Comparison of ENCODE assay signal across 12 cellular contexts in genomic region chr20:62920039-62920645, GRCh38. TPM values are rescaled to one million over a fixed set of nuclear protein-coding genes. Genes with fewer than 3 reads are reported as not detected.
A peak's percentile ranks its signal among the peaks of the same experiment; 100 is the strongest.
DNase-seq lines count a peak whose midpoint lies in the region; ATAC-seq and TF ChIP-seq lines count a peak whose summit lies in the region.
"Had no signal": no experiment of that assay in that cellular context is flagged by ENCODE, and none has a peak within 500 bp of the region (broad histone marks: within the 10 kb centered on the region; RNA-seq: fewer than 3 reads in every experiment).

No MANE protein-coding gene starts in this region.

- no peak for ATAC-seq in activated CD8-positive, alpha-beta memory T cell treated with anti-CD3 and anti-CD28 coated beads, Interleukin-2, amount 10 ng/mL, durations not matched to agents 7 days and 5 days
- ATAC-seq in HG03378 (IDR thresholded peaks at IDR 0.05; ENCODE audit: unreplicated experiment) (no peak), HG03460 (IDR thresholded peaks at IDR 0.05; ENCODE audit: unreplicated experiment) (no peak)
- ATAC-seq: activated CD4-positive, CD25-positive, alpha-beta regulatory T cell treated with anti-CD3 and anti-CD28 coated beads, Interleukin-2, amount 50 U/mL, for 24 hours; left ventricle myocardium superior had no signal

- H3K4me1 Mint-ChIP-seq in activated CD8-positive, alpha-beta memory T cell treated with anti-CD3 and anti-CD28 coated beads, Interleukin-2, amount 10 ng/mL, durations not matched to agents 7 days and 5 days: peaks cover 84% of the 10 kb centered on the region
- H3K4me1 Mint-ChIP-seq in progenitor cell of endocrine pancreas (ENCODE audit: low read depth): peaks cover 55% of the 10 kb centered on the region

- H3K36me3 Mint-ChIP-seq in activated CD8-positive, alpha-beta memory T cell treated with anti-CD3 and anti-CD28 coated beads, Interleukin-2, amount 10 ng/mL, durations not matched to agents 7 days and 5 days: peaks cover 14% of the 10 kb centered on the region
- H3K36me3 Mint-ChIP-seq in progenitor cell of endocrine pancreas (ENCODE audit: insufficient read depth): no peaks in the 10 kb centered on the region

- CTCF ChIA-PET in activated CD8-positive, alpha-beta memory T cell treated with anti-CD3 and anti-CD28 coated beads, Interleukin-2, amount 10 ng/mL, durations not matched to agents 7 days and 5 days (lab: Charles Lee): interaction anchor here (0.7 to 18.3 kb wide), 9 partner anchors 8 to 183 kb away, joined by 3 to 268 read pairs (median 3); partner anchors contain the start of genes GID8, SLC17A9 and TCFL5

- H3K9me3 Mint-ChIP-seq in activated CD8-positive, alpha-beta memory T cell treated with anti-CD3 and anti-CD28 coated beads, Interleukin-2, amount 10 ng/mL, durations not matched to agents 7 days and 5 days (ENCODE audit: low read depth): no peaks in the 10 kb centered on the region
- H3K9me3 Mint-ChIP-seq in progenitor cell of endocrine pancreas (ENCODE audit: low read depth): no peaks in the 10 kb centered on the region

- H3K27ac Mint-ChIP-seq in activated CD8-positive, alpha-beta memory T cell treated with anti-CD3 and anti-CD28 coated beads, Interleukin-2, amount 10 ng/mL, durations not matched to agents 7 days and 5 days: peak overlapping the region; percentile 93
- peak overlapping the region; percentile 56 for H3K27ac Mint-ChIP-seq in progenitor cell of endocrine pancreas

- H3K27ac ChIP-seq in SK-N-MC: no peak overlapping the region
- peak overlapping the region; percentile 58 for H3K27ac ChIP-seq in effector memory CD4-positive, alpha-beta T cell (ENCODE audit: insufficient read depth, low read length, poor library complexity, severe bottlenecking)
- H3K27ac ChIP-seq: testis had no signal

- H3K9me3 ChIP-seq in SK-N-MC (ENCODE audit: low read depth, low read length): no peaks in the 10 kb centered on the region
- no peaks in the 10 kb centered on the region for H3K9me3 ChIP-seq in effector memory CD4-positive, alpha-beta T cell (ENCODE audit: control insufficient read depth, low read length)
- H3K9me3 ChIP-seq: testis had no signal

- peaks cover 81% of the 10 kb centered on the region for H3K4me1 ChIP-seq in effector memory CD4-positive, alpha-beta T cell (ENCODE audit: control insufficient read depth, insufficient read depth, low read length, poor library complexity, severe bottlenecking)

- H3K9ac ChIP-seq in SK-N-MC (ENCODE audit: insufficient read length): no peak overlapping the region

- peak overlapping the region; percentile 74 for H3K4me3 Mint-ChIP-seq in activated CD8-positive, alpha-beta memory T cell treated with anti-CD3 and anti-CD28 coated beads, Interleukin-2, amount 10 ng/mL, durations not matched to agents 7 days and 5 days
- H3K4me3 Mint-ChIP-seq in progenitor cell of endocrine pancreas (ENCODE audit: low read depth): no peak overlapping the region

- no peaks in the 10 kb centered on the region for H3K36me3 ChIP-seq in SK-N-MC (ENCODE audit: insufficient read depth, low read length)
- H3K36me3 ChIP-seq in effector memory CD4-positive, alpha-beta T cell (ENCODE audit: control insufficient read depth, insufficient read depth, low read length): no peaks in the 10 kb centered on the region

- H3K4me3 ChIP-seq in SK-N-MC: peak overlapping the region; percentile 33
- no peak overlapping the region for H3K4me3 ChIP-seq in effector memory CD4-positive, alpha-beta T cell (ENCODE audit: insufficient read depth, low read depth, low read length, poor library complexity, severe bottlenecking)
- H3K4me3 ChIP-seq: testis had no signal

- no peaks in the 10 kb centered on the region for H3K27me3 Mint-ChIP-seq in activated CD8-positive, alpha-beta memory T cell treated with anti-CD3 and anti-CD28 coated beads, Interleukin-2, amount 10 ng/mL, durations not matched to agents 7 days and 5 days
- H3K27me3 Mint-ChIP-seq in progenitor cell of endocrine pancreas: no peaks in the 10 kb centered on the region

- no peak for DNase-seq in activated CD8-positive, alpha-beta memory T cell treated with anti-CD3 and anti-CD28 coated beads, Interleukin-2, amount 10 ng/mL, durations not matched to agents 7 days and 5 days
- DNase-seq in activated CD8-positive, alpha-beta memory T cell treated with anti-CD3 and anti-CD28 coated beads for 24 hours: no peak
- DNase-seq in SK-N-MC (ENCODE audit: low read depth, low spot score) (no peak), progenitor cell of endocrine pancreas (ENCODE audit: low spot score, unreplicated experiment) (no peak)
- DNase-seq in effector memory CD4-positive, alpha-beta T cell: no peak
- no peak for DNase-seq in stimulated activated CD4-positive, alpha-beta T cell treated with anti-CD3 and anti-CD28 coated beads, Interleukin-4, amount 100 ng/mL, for 24 hours
- DNase-seq: amniotic stem cell, left ventricle myocardium superior, testis had no signal

- H3K27me3 ChIP-seq in effector memory CD4-positive, alpha-beta T cell (replicated peaks; ENCODE audit: control insufficient read depth, insufficient read depth, low read length, poor library complexity, severe bottlenecking): no peaks in the 10 kb centered on the region
- H3K27me3 ChIP-seq: testis had no signal

- no peak for TF ChIP-seq CTCF in progenitor cell of endocrine pancreas (IDR thresholded peaks at IDR 0.05; ENCODE audit: unreplicated experiment)

RNA-seq across cellular contexts. Expression of gene DIDO1, which starts 6.2 kb away (rescaled TPM):
- total RNA-seq in activated CD8-positive, alpha-beta memory T cell treated with anti-CD3 and anti-CD28 coated beads, Interleukin-2, amount 10 ng/mL, durations not matched to agents 7 days and 5 days: 10 to 100 TPM; 64.6 to 87.0 TPM
- 68.2 and 71.2 TPM in 2 replicates for total RNA-seq in progenitor cell of endocrine pancreas

RNA-seq across cellular contexts. Expression of gene GID8, which starts 17.8 kb away (rescaled TPM):
- 10 to 100 TPM; 29.8 to 36.8 TPM for total RNA-seq in activated CD8-positive, alpha-beta memory T cell treated with anti-CD3 and anti-CD28 coated beads, Interleukin-2, amount 10 ng/mL, durations not matched to agents 7 days and 5 days
- total RNA-seq in progenitor cell of endocrine pancreas: 66.7 and 71.6 TPM in 2 replicates

RNA-seq across cellular contexts. Expression of gene SLC17A9, which starts 32.4 kb away (rescaled TPM):
- total RNA-seq in activated CD8-positive, alpha-beta memory T cell treated with anti-CD3 and anti-CD28 coated beads, Interleukin-2, amount 10 ng/mL, durations not matched to agents 7 days and 5 days: 10 to 100 TPM; 26.1 to 34.1 TPM
- total RNA-seq in progenitor cell of endocrine pancreas: 8.0 and 8.3 TPM in 2 replicates

RNA-seq across cellular contexts. Expression of gene TCFL5, which starts 58.5 kb away (rescaled TPM):
- total RNA-seq in activated CD8-positive, alpha-beta memory T cell treated with anti-CD3 and anti-CD28 coated beads, Interleukin-2, amount 10 ng/mL, durations not matched to agents 7 days and 5 days: 1 to 10 TPM; 6.6 to 6.7 TPM
- total RNA-seq in progenitor cell of endocrine pancreas: 7.7 and 7.9 TPM in 2 replicates
